Comparison of ENCODE assay signal across 8 cellular contexts in genomic region chr4:17447675-17448298, GRCh38.
DNase-seq lines count a peak whose midpoint lies in the region; TF ChIP-seq lines count a peak whose summit lies in the region.

No MANE protein-coding gene starts in this region.

- H3K27ac ChIP-seq in 22Rv1 (no peak overlapping the region), SU-DHL-6 (ENCODE audit: low read depth, low read length) (no peak overlapping the region), brain microvascular endothelial cell (no peak overlapping the region)

- peaks cover 20% of the 10 kb centered on the region for H3K9me3 Mint-ChIP-seq in HFFc6

- peak overlapping the region; percentile 38; the same call in 1 of the 2 replicates for H3K4me3 Mint-ChIP-seq in HFFc6

- in situ Hi-C loops in brain microvascular endothelial cell (cut with HindIII; ENCODE audit: low pct_ligation_motif_present, low sequenced_read_pairs): no loop called here

- peaks cover 11% of the 10 kb centered on the region for H3K27me3 Mint-ChIP-seq in HFFc6 (ENCODE audit: insufficient read depth)

- H2AFZ ChIP-seq in SU-DHL-6 (ENCODE audit: low read depth, low read length, severe bottlenecking): no peak overlapping the region

- no peaks in the 10 kb centered on the region for H3K36me3 ChIP-seq in MG63
- H3K36me3 ChIP-seq in SU-DHL-6 (ENCODE audit: low read length): no peaks in the 10 kb centered on the region
- no peaks in the 10 kb centered on the region for H3K36me3 ChIP-seq in brain microvascular endothelial cell (replicated peaks)

- H4K20me1 ChIP-seq in SU-DHL-6 (ENCODE audit: low read depth, low read length): no peaks in the 10 kb centered on the region

- H3K4me3 ChIP-seq in MG63: no peak overlapping the region
- no peak overlapping the region for H3K4me3 ChIP-seq in SU-DHL-6 (ENCODE audit: insufficient read depth, low read length, poor library complexity, severe bottlenecking)
- H3K4me3 ChIP-seq in brain microvascular endothelial cell (ENCODE audit: low read depth, low read length): no peak overlapping the region

- DNase-seq in HFFc6 (peak; percentile 77), MG63 (peak; percentile 39), brain microvascular endothelial cell (peak; percentile 82), inferior parietal cortex (ENCODE audit: extremely low spot score) (peak; percentile 90)
- peak; percentile 35 for DNase-seq in stimulated activated CD4-positive, alpha-beta T cell treated with anti-CD3 and anti-CD28 coated beads, Interleukin-2, amount 100 ng/mL, for 4 hours (ENCODE audit: low read depth)

- H3K79me2 ChIP-seq in SU-DHL-6 (ENCODE audit: insufficient read depth, low read length): no peaks in the 10 kb centered on the region

- no peak overlapping the region; the same call in 1 of the 2 replicates for H3K27ac Mint-ChIP-seq in HFFc6

- peak; percentile 81 for TF ChIP-seq CTCF in 22Rv1 (IDR thresholded peaks at IDR 0.05)
- peak; percentile 75 for TF ChIP-seq CTCF in GM12872 (IDR thresholded peaks at IDR 0.05; ENCODE audit: insufficient read depth, low read depth, low read length)
- peak; percentile 85 for TF ChIP-seq CTCF in HFFc6 (IDR thresholded peaks at IDR 0.05)
- TF ChIP-seq CTCF in SU-DHL-6 (IDR thresholded peaks at IDR 0.05; ENCODE audit: insufficient read depth, low read length, poor library complexity, severe bottlenecking): peak; percentile 60
- TF ChIP-seq CTCF in brain microvascular endothelial cell (IDR thresholded peaks at IDR 0.05; ENCODE audit: low read depth, low read length, missing control alignments): peak; percentile 80

- H3K4me2 ChIP-seq in SU-DHL-6 (ENCODE audit: low read depth, low read length, poor library complexity, severe bottlenecking): no peak overlapping the region

- H3K9ac ChIP-seq in SU-DHL-6 (ENCODE audit: low read length): no peak overlapping the region

- H3K4me1 Mint-ChIP-seq in HFFc6 (ENCODE audit: low read depth): peaks cover 27% of the 10 kb centered on the region

- H3F3A ChIP-seq in SU-DHL-6 (ENCODE audit: insufficient read depth): no peaks in the 10 kb centered on the region

- H3K9me3 ChIP-seq in MG63 (peaks cover 5% of the 10 kb centered on the region), SU-DHL-6 (ENCODE audit: insufficient read depth, low read length) (no peaks in the 10 kb centered on the region)

- no peaks in the 10 kb centered on the region for H3K27me3 ChIP-seq in MG63
- no peaks in the 10 kb centered on the region for H3K27me3 ChIP-seq in SU-DHL-6 (ENCODE audit: low read length)
- H3K27me3 ChIP-seq in brain microvascular endothelial cell (replicated peaks): no peaks in the 10 kb centered on the region

- H3K9me2 ChIP-seq in SU-DHL-6 (replicated peaks; ENCODE audit: insufficient read depth, low read length): no peaks in the 10 kb centered on the region

- H3K36me3 Mint-ChIP-seq in HFFc6 (ENCODE audit: low read depth): peaks cover 7% of the 10 kb centered on the region; the same call in 1 of the 2 replicates

Comparison
In these comparisons a context has a peak if more than half of its experiments do, and no peak if none do; other contexts are left out.
1. DNase-seq: peak in every context shown above with its lines; median percentile 90 in inferior parietal cortex; 82 in brain microvascular endothelial cell; 77 in HFFc6; 39 in MG63; 35 in stimulated activated CD4-positive, alpha-beta T cell treated with anti-CD3 and anti-CD28 coated beads, Interleukin-2, amount 100 ng/mL, for 4 hours.